Comparison of ENCODE assay signal across 1 cellular context in the genomic region with DNA sequence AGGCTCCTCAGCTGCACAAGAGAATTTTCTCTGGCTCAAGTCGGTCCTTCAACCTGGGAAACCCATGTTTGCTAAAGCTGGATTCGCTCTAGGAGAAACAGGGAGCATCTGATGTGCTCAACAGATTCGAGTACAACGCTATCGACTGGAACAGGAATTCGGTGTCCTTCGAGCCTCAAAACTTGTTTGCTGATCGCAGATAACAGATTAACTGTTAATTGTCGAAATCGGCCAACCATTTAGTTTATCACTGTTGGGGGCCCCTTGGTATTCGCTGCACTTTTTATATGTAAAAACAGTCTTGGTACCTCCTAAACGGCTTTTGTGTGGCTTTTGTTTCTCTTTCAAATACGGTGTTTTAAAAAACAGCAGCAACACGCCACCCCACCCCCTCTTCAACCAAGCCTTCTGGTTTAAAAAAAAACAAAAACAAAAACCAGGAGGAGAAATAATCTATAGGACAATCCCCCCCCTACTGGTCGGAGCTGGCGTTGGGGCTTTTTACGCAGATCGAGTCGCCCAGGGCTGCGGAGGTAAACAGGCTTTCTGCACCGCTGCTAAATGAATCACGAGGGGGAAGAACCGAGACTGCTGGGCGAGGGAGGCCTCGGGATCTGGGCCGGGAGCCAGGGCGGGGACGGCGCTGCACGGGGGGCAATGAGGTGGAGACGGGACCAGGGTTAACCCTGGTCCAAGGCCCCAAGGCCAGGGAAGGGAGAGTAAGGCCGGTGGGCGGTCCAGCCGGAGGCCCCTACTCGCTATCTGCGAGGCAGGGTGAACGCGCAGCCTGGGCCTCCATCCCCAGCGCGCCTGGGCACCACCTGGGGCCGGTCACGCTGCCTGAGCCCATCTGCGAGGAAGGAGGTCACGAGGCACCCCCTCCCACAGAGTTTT.
TF ChIP-seq lines count a peak whose summit lies in the region.

No MANE protein-coding gene starts in this region.

TF ChIP-seq in K562, 482 proteins besides CTCF, POLR2A, EP300 and RAD21 (continued from another document and continues in another):
- TF ChIP-seq PBX2 (CRISPR knock-in tag; IDR thresholded peaks at IDR 0.05; ENCODE audit: low read depth) (no peak), PBX2 (tag; conservative IDR thresholded peaks at IDR 0.05; ENCODE audit: low read depth) (no peak), ESRRB (CRISPR knock-in tag; IDR thresholded peaks at IDR 0.05; ENCODE audit: borderline replicate concordance) (no peak), RFX7 (CRISPR knock-in tag; IDR thresholded peaks at IDR 0.05) (no peak), ZNF124 (CRISPR knock-in tag; IDR thresholded peaks at IDR 0.05) (no peak), ZNF408 (CRISPR knock-in tag; IDR thresholded peaks at IDR 0.05; ENCODE audit: low read depth) (no peak), CBFB (CRISPR knock-in tag; IDR thresholded peaks at IDR 0.05) (no peak), ZNF121 (CRISPR knock-in tag; conservative IDR thresholded peaks at IDR 0.05) (no peak), MYNN (IDR thresholded peaks at IDR 0.05) (peak; percentile 25; the same call in 1 of the 2 replicates), MYNN (CRISPR knock-in tag; IDR thresholded peaks at IDR 0.05) (no peak), TCF15 (CRISPR knock-in tag; IDR thresholded peaks at IDR 0.05) (no peak), GTF3C2 (IDR thresholded peaks at IDR 0.05; ENCODE audit: borderline replicate concordance, extremely low read depth, insufficient read length) (no peak), ZNF764 (CRISPR knock-in tag; IDR thresholded peaks at IDR 0.05; ENCODE audit: low read depth) (no peak), ZNF518B (CRISPR knock-in tag; IDR thresholded peaks at IDR 0.05) (no peak), HCFC1 (IDR thresholded peaks at IDR 0.05; ENCODE audit: low read depth, low read length) (no peak; the same call in 1 of the 2 replicates), ZNF316 (IDR thresholded peaks at IDR 0.05) (no peak), ZNF217 (CRISPR knock-in tag; IDR thresholded peaks at IDR 0.05) (no peak), ZNF75A (CRISPR knock-in tag; IDR thresholded peaks at IDR 0.05) (no peak), DACH1 (IDR thresholded peaks at IDR 0.05; ENCODE audit: partially characterized antibody) (no peak), TEAD2 (tag; IDR thresholded peaks at IDR 0.05) (no peak), HNRNPL (IDR thresholded peaks at IDR 0.05; ENCODE audit: low read depth, low read length) (no peak), PRPF4 (IDR thresholded peaks at IDR 0.05; ENCODE audit: insufficient read depth, low read depth, low read length, poor library complexity, severe bottlenecking) (no peak), ZNF436 (CRISPR knock-in tag; IDR thresholded peaks at IDR 0.05) (no peak), ZNF780A (CRISPR knock-in tag; IDR thresholded peaks at IDR 0.05) (no peak), GATAD2A (IDR thresholded peaks at IDR 0.05) (no peak), SIN3A (IDR thresholded peaks at IDR 0.05; ENCODE audit: borderline replicate concordance in 2 of 2, control insufficient read depth in 1 of 2, low read depth in 2 of 2, low read length in 2 of 2) (no peak), RFX1 (IDR thresholded peaks at IDR 0.05) (no peak), ETV1 (tag; conservative IDR thresholded peaks at IDR 0.05; ENCODE audit: low read depth) (no peak), CAMTA2 (CRISPR knock-in tag; conservative IDR thresholded peaks at IDR 0.05) (no peak), ZNF76 (CRISPR knock-in tag; IDR thresholded peaks at IDR 0.05; ENCODE audit: borderline replicate concordance) (no peak), C11orf30 (IDR thresholded peaks at IDR 0.05; ENCODE audit: low read depth) (no peak), CHD4 (IDR thresholded peaks at IDR 0.05; ENCODE audit: insufficient read depth, insufficient replicate concordance, low read depth, low read length, poor library complexity, severe bottlenecking) (no peak)
- TF ChIP-seq, protein P1, sequence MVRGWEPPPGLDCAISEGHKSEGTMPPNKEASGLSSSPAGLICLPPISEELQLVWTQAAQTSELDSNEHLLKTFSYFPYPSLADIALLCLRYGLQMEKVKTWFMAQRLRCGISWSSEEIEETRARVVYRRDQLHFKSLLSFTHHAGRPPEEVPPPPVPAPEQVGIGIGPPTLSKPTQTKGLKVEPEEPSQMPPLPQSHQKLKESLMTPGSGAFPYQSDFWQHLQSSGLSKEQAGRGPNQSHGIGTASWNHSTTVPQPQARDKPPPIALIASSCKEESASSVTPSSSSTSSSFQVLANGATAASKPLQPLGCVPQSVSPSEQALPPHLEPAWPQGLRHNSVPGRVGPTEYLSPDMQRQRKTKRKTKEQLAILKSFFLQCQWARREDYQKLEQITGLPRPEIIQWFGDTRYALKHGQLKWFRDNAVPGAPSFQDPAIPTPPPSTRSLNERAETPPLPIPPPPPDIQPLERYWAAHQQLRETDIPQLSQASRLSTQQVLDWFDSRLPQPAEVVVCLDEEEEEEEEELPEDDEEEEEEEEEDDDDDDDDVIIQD (CRISPR knock-in tag; IDR thresholded peaks at IDR 0.05): no peak
- TF ChIP-seq, protein P2, sequence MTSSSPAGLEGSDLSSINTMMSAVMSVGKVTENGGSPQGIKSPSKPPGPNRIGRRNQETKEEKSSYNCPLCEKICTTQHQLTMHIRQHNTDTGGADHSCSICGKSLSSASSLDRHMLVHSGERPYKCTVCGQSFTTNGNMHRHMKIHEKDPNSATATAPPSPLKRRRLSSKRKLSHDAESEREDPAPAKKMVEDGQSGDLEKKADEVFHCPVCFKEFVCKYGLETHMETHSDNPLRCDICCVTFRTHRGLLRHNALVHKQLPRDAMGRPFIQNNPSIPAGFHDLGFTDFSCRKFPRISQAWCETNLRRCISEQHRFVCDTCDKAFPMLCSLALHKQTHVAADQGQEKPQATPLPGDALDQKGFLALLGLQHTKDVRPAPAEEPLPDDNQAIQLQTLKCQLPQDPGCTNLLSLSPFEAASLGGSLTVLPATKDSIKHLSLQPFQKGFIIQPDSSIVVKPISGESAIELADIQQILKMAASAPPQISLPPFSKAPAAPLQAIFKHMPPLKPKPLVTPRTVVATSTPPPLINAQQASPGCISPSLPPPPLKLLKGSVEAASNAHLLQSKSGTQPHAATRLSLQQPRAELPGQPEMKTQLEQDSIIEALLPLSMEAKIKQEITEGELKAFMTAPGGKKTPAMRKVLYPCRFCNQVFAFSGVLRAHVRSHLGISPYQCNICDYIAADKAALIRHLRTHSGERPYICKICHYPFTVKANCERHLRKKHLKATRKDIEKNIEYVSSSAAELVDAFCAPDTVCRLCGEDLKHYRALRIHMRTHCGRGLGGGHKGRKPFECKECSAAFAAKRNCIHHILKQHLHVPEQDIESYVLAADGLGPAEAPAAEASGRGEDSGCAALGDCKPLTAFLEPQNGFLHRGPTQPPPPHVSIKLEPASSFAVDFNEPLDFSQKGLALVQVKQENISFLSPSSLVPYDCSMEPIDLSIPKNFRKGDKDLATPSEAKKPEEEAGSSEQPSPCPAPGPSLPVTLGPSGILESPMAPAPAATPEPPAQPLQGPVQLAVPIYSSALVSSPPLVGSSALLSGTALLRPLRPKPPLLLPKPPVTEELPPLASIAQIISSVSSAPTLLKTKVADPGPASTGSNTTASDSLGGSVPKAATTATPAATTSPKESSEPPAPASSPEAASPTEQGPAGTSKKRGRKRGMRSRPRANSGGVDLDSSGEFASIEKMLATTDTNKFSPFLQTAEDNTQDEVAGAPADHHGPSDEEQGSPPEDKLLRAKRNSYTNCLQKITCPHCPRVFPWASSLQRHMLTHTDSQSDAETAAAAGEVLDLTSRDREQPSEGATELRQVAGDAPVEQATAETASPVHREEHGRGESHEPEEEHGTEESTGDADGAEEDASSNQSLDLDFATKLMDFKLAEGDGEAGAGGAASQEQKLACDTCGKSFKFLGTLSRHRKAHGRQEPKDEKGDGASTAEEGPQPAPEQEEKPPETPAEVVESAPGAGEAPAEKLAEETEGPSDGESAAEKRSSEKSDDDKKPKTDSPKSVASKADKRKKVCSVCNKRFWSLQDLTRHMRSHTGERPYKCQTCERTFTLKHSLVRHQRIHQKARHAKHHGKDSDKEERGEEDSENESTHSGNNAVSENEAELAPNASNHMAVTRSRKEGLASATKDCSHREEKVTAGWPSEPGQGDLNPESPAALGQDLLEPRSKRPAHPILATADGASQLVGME (CRISPR knock-in tag; IDR thresholded peaks at IDR 0.05): no peak
- TF ChIP-seq, protein P3, sequence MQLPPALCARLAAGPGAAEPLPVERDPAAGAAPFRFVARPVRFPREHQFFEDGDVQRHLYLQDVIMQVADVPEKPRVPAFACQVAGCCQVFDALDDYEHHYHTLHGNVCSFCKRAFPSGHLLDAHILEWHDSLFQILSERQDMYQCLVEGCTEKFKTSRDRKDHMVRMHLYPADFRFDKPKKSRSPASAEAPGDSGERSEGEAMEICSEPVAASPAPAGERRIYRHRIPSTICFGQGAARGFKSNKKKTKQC (CRISPR knock-in tag; IDR thresholded peaks at IDR 0.05): no peak
- TF ChIP-seq, protein P4, sequence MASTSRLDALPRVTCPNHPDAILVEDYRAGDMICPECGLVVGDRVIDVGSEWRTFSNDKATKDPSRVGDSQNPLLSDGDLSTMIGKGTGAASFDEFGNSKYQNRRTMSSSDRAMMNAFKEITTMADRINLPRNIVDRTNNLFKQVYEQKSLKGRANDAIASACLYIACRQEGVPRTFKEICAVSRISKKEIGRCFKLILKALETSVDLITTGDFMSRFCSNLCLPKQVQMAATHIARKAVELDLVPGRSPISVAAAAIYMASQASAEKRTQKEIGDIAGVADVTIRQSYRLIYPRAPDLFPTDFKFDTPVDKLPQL (IDR thresholded peaks at IDR 0.05; ENCODE audit: extremely low read depth, insufficient read length): no peak
- TF ChIP-seq, protein P5, sequence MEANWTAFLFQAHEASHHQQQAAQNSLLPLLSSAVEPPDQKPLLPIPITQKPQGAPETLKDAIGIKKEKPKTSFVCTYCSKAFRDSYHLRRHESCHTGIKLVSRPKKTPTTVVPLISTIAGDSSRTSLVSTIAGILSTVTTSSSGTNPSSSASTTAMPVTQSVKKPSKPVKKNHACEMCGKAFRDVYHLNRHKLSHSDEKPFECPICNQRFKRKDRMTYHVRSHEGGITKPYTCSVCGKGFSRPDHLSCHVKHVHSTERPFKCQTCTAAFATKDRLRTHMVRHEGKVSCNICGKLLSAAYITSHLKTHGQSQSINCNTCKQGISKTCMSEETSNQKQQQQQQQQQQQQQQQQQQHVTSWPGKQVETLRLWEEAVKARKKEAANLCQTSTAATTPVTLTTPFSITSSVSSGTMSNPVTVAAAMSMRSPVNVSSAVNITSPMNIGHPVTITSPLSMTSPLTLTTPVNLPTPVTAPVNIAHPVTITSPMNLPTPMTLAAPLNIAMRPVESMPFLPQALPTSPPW (CRISPR knock-in tag; IDR thresholded peaks at IDR 0.05): peak; percentile 71
